In genomic region chr17:17496189-17497064, GRCh38 we compare ENCODE assay signal across 7 cellular contexts. TPM values are rescaled to one million over a fixed set of nuclear protein-coding genes. Genes with fewer than 3 reads are reported as not detected.
A peak's percentile ranks its signal among the peaks of the same experiment; 100 is the strongest.
DNase-seq lines count a peak whose midpoint lies in the region; ATAC-seq and TF ChIP-seq lines count a peak whose summit lies in the region.

Gene RASD1 (minus strand): TSS chr17:17496395. CDS start chr17:17496181, 214 bp downstream.

- ATAC-seq in GM18505 (IDR thresholded peaks at IDR 0.05; ENCODE audit: unreplicated experiment) (peak; percentile 62), HG03064 (IDR thresholded peaks at IDR 0.05; ENCODE audit: low read depth, unreplicated experiment) (peak; percentile 55)

- peak within 1 kb of the TSS; percentile 56 for H3K4me3 ChIP-seq in lower leg skin (ENCODE audit: low read depth, poor library complexity, severe bottlenecking)

- WGBS in lower leg skin, 2 donors = 0 to 1% methylated on average over 29 to 70 of the region's 93 CpGs

- TF ChIP-seq POLR2A in GM18505 (IDR thresholded peaks at IDR 0.05; ENCODE audit: borderline replicate concordance, extremely low read depth, insufficient read depth, insufficient read length) (no peak), lower leg skin (IDR thresholded peaks at IDR 0.05) (peak in 1 of 2 donors; percentile 97)

- intact Hi-C loops in lower leg skin (cut with DNase I; ENCODE audit: low total_unique reads) = loop anchor here (5.0 kb wide), 1 partner anchor 146 kb away; no protein-coding TSS in a partner anchor

- TF ChIP-seq CTCF in lower leg skin (IDR thresholded peaks at IDR 0.05) = peak in 1 of 3 donors; percentile 33

- DNase-seq in NCI-H345 treated with DMSO at 0.1 percent for 48 hours (lab: John Stamatoyannopoulos, UW; ENCODE audit: unreplicated experiment) = peak; percentile 49
- DNase-seq in activated CD4-positive, alpha-beta T cell treated with anti-CD3 and anti-CD28 coated beads, Interleukin-2, amount 50 U/mL, for 24 hours (ENCODE audit: low read depth in 1 of 2, low spot score in 1 of 2) = peak; percentile 63 to 66
- DNase-seq in dermis microvascular lymphatic vessel endothelial cell (ENCODE audit: low read depth in 2 of 2) = peak; percentile 49 to 88
- DNase-seq in lower leg skin (ENCODE audit: low spot score in 2 of 2) = peak; percentile 86 to 98
- DNase-seq in stimulated activated CD4-positive, alpha-beta T cell treated with anti-CD3 and anti-CD28 coated beads, Interleukin-4, amount 100 ng/mL, for 4 hours = peak; percentile 79 to 81

RNA-seq across cellular contexts. Expression of gene RASD1, which starts in this region (rescaled TPM):
- total RNA-seq in dermis microvascular lymphatic vessel endothelial cell = 5.4 and 9.0 TPM in 2 replicates
- 10 to 100 TPM; 25.5 to 79.9 (median 40.6) TPM for total RNA-seq in lower leg skin

Comparison
In these comparisons a context has a peak if more than half of its experiments do, and no peak if none do; other contexts are left out.
1. Peak in every context shown above with its lines: DNase-seq, ATAC-seq and H3K4me3 ChIP-seq.